Comparison of ENCODE assay signal across 8 cellular contexts in the genomic region with DNA sequence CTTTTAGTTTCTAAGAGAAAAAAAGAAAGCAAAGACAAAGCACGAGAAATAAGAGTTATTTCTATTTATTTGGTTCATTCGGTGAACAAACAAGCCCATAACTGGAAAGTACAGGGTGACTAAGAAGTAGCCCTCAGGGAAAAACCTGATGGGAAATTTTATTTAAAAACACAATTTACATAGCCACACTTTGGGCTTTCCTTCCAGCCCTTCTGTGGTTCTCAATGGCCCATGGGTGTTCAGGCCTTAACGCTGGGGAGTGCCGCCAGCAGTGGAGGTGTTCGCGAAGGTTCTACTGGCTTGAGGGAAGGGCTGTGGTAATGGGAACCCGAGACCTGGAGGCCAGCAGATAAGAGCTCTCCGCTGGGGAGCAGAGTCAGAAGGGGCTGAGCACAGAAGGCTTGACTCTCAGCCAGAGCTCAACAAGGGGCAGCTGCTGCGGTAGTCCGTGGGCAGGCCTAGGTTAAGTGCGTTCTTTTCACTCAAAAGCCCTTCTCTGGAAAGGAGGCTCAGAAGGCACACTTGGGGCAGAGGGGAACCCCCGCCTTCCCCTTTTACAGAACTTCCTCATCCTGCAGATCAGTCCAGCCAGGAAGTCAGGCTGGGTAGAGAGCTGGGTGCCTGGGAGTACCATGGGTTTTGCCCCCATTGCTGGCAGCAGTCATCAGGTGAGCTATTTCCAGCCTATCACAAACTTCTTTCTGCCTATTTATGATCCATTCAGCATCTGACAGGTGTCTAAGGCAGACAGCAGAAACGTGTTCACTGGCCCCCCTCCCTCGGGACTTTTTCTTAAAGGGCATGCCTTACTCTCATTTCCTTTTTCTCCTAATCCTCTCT. TPM values are rescaled to one million over a fixed set of nuclear protein-coding genes. Genes with fewer than 3 reads are reported as not detected.
DNase-seq lines count a peak whose midpoint lies in the region; ATAC-seq and TF ChIP-seq lines count a peak whose summit lies in the region.

No MANE protein-coding gene starts in this region.

- peaks cover 12% of the 10 kb centered on the region for H3K36me3 Mint-ChIP-seq in activated CD4-positive, alpha-beta memory T cell treated with anti-CD3 and anti-CD28 coated beads for 36 hours
- H3K36me3 Mint-ChIP-seq in activated CD4-positive, alpha-beta memory T cell treated with anti-CD3 and anti-CD28 coated beads, Interleukin-2, amount 10 ng/mL, durations not matched to agents 7 days and 5 days (ENCODE audit: low read depth), result peaks cover 3% of the 10 kb centered on the region
- peaks cover 9% of the 10 kb centered on the region for H3K36me3 Mint-ChIP-seq in activated naive CD8-positive, alpha-beta T cell
- peaks cover 11% of the 10 kb centered on the region for H3K36me3 Mint-ChIP-seq in glutamatergic neuron (ENCODE audit: unreplicated experiment)

- no peak for TF ChIP-seq CTCF in glutamatergic neuron (IDR thresholded peaks at IDR 0.05; ENCODE audit: partially characterized antibody, unreplicated experiment)

- CTCF ChIA-PET in activated CD4-positive, alpha-beta memory T cell treated with anti-CD3 and anti-CD28 coated beads for 36 hours (lab: Charles Lee), result interaction anchor here (0.7 to 2.6 kb wide), 6 partner anchors 9 to 200 kb away, joined by 3 to 10 read pairs (median 4); a partner anchor contains a TSS
- CTCF ChIA-PET in activated CD4-positive, alpha-beta memory T cell treated with anti-CD3 and anti-CD28 coated beads, Interleukin-2, amount 10 ng/mL, durations not matched to agents 7 days and 5 days (lab: Charles Lee), result interaction anchor here (1.0 kb wide), 1 partner anchor 34 kb away, joined by 3 read pairs; no protein-coding TSS in a partner anchor

- H3K27ac Mint-ChIP-seq in activated CD4-positive, alpha-beta memory T cell treated with anti-CD3 and anti-CD28 coated beads for 36 hours, result peak overlapping the region; percentile 74
- no peak overlapping the region for H3K27ac Mint-ChIP-seq in activated CD4-positive, alpha-beta memory T cell treated with anti-CD3 and anti-CD28 coated beads, Interleukin-2, amount 10 ng/mL, durations not matched to agents 7 days and 5 days
- H3K27ac Mint-ChIP-seq in activated naive CD8-positive, alpha-beta T cell, result peak overlapping the region; percentile 73
- no peak overlapping the region for H3K27ac Mint-ChIP-seq in glutamatergic neuron (ENCODE audit: unreplicated experiment)

- peak; percentile 65 for ATAC-seq in HG02678 (IDR thresholded peaks at IDR 0.05; ENCODE audit: unreplicated experiment)

- peaks cover 32% of the 10 kb centered on the region for H3K4me1 Mint-ChIP-seq in activated CD4-positive, alpha-beta memory T cell treated with anti-CD3 and anti-CD28 coated beads for 36 hours (ENCODE audit: low read depth)
- peaks cover 29% of the 10 kb centered on the region for H3K4me1 Mint-ChIP-seq in activated CD4-positive, alpha-beta memory T cell treated with anti-CD3 and anti-CD28 coated beads, Interleukin-2, amount 10 ng/mL, durations not matched to agents 7 days and 5 days
- peaks cover 33% of the 10 kb centered on the region for H3K4me1 Mint-ChIP-seq in activated naive CD8-positive, alpha-beta T cell (ENCODE audit: low read depth)
- H3K4me1 Mint-ChIP-seq in glutamatergic neuron (ENCODE audit: low read depth, unreplicated experiment), result no peaks in the 10 kb centered on the region

- H3K27me3 Mint-ChIP-seq in activated CD4-positive, alpha-beta memory T cell treated with anti-CD3 and anti-CD28 coated beads for 36 hours, result peaks cover 8% of the 10 kb centered on the region
- H3K27me3 Mint-ChIP-seq in activated CD4-positive, alpha-beta memory T cell treated with anti-CD3 and anti-CD28 coated beads, Interleukin-2, amount 10 ng/mL, durations not matched to agents 7 days and 5 days, result peaks cover 35% of the 10 kb centered on the region
- no peaks in the 10 kb centered on the region for H3K27me3 Mint-ChIP-seq in activated naive CD8-positive, alpha-beta T cell
- H3K27me3 Mint-ChIP-seq in glutamatergic neuron (ENCODE audit: unreplicated experiment), result no peaks in the 10 kb centered on the region

- peak; percentile 56 for DNase-seq in activated CD4-positive, alpha-beta memory T cell treated with anti-CD3 and anti-CD28 coated beads for 36 hours
- no peak for DNase-seq in activated CD4-positive, alpha-beta memory T cell treated with anti-CD3 and anti-CD28 coated beads, Interleukin-2, amount 10 ng/mL, durations not matched to agents 7 days and 5 days
- peak; percentile 27 for DNase-seq in NCI-H2107 (lab: John Stamatoyannopoulos, UW)
- DNase-seq in stimulated activated CD4-positive, alpha-beta T cell treated with anti-CD3 and anti-CD28 coated beads, Interleukin-4, amount 100 ng/mL, for 4 hours, result peak; percentile 11 to 22
- DNase-seq in glutamatergic neuron, result no peak
- no peak for DNase-seq in GOT3 (lab: John Stamatoyannopoulos, UW)

- H3K9me3 Mint-ChIP-seq in activated CD4-positive, alpha-beta memory T cell treated with anti-CD3 and anti-CD28 coated beads for 36 hours, result peaks cover 17% of the 10 kb centered on the region
- peaks cover 13% of the 10 kb centered on the region for H3K9me3 Mint-ChIP-seq in activated CD4-positive, alpha-beta memory T cell treated with anti-CD3 and anti-CD28 coated beads, Interleukin-2, amount 10 ng/mL, durations not matched to agents 7 days and 5 days
- H3K9me3 Mint-ChIP-seq in activated naive CD8-positive, alpha-beta T cell (ENCODE audit: low read depth), result peaks cover 4% of the 10 kb centered on the region
- no peaks in the 10 kb centered on the region for H3K9me3 Mint-ChIP-seq in glutamatergic neuron (ENCODE audit: unreplicated experiment)

- peak overlapping the region; percentile 40 for H3K4me3 Mint-ChIP-seq in activated CD4-positive, alpha-beta memory T cell treated with anti-CD3 and anti-CD28 coated beads for 36 hours
- H3K4me3 Mint-ChIP-seq in activated CD4-positive, alpha-beta memory T cell treated with anti-CD3 and anti-CD28 coated beads, Interleukin-2, amount 10 ng/mL, durations not matched to agents 7 days and 5 days, result no peak overlapping the region
- H3K4me3 Mint-ChIP-seq in activated naive CD8-positive, alpha-beta T cell, result peak overlapping the region; percentile 41
- no peak overlapping the region for H3K4me3 Mint-ChIP-seq in glutamatergic neuron (ENCODE audit: unreplicated experiment)

- intact Hi-C loops in activated CD4-positive, alpha-beta memory T cell treated with anti-CD3 and anti-CD28 coated beads for 36 hours (cut with micrococcal nuclease), result loop anchor here (1.0 to 2.0 kb wide), 2 partner anchors 10 to 20 kb away; no protein-coding TSS in a partner anchor

- POLR2A ChIA-PET in activated CD4-positive, alpha-beta memory T cell treated with anti-CD3 and anti-CD28 coated beads for 36 hours (lab: Charles Lee), result interaction anchor here (1.3 to 2.6 kb wide), 3 partner anchors 11 to 29 kb away, joined by 4 to 23 read pairs (median 5); a partner anchor contains a TSS
- POLR2A ChIA-PET in activated CD4-positive, alpha-beta memory T cell treated with anti-CD3 and anti-CD28 coated beads, Interleukin-2, amount 10 ng/mL, durations not matched to agents 7 days and 5 days (lab: Charles Lee), result no interaction called here

RNA-seq across cellular contexts. Expression of a gene that starts 8.8 kb away (rescaled TPM):
- total RNA-seq in activated CD4-positive, alpha-beta memory T cell treated with anti-CD3 and anti-CD28 coated beads for 36 hours, result 10 to 100 TPM; 21.8 to 23.0 TPM
- 1 to 10 TPM; 5.5 to 6.4 TPM for total RNA-seq in activated CD4-positive, alpha-beta memory T cell treated with anti-CD3 and anti-CD28 coated beads, Interleukin-2, amount 10 ng/mL, durations not matched to agents 7 days and 5 days
- 0.34 TPM for total RNA-seq in glutamatergic neuron (ENCODE audit: unreplicated experiment)

Comparison
In these comparisons a context has a peak if more than half of its experiments do, and no peak if none do; other contexts are left out.
1. DNase-seq: peak in activated CD4-positive, alpha-beta memory T cell treated with anti-CD3 and anti-CD28 coated beads for 36 hours (single experiment), NCI-H2107 (single experiment) and stimulated activated CD4-positive, alpha-beta T cell treated with anti-CD3 and anti-CD28 coated beads, Interleukin-4, amount 100 ng/mL, for 4 hours (2 of 2); none in activated CD4-positive, alpha-beta memory T cell treated with anti-CD3 and anti-CD28 coated beads, Interleukin-2, amount 10 ng/mL, durations not matched to agents 7 days and 5 days (single experiment), glutamatergic neuron (single experiment) and GOT3 (single experiment).
2. H3K27ac Mint-ChIP-seq: peak in activated CD4-positive, alpha-beta memory T cell treated with anti-CD3 and anti-CD28 coated beads for 36 hours (single experiment) and activated naive CD8-positive, alpha-beta T cell (single experiment); none in activated CD4-positive, alpha-beta memory T cell treated with anti-CD3 and anti-CD28 coated beads, Interleukin-2, amount 10 ng/mL, durations not matched to agents 7 days and 5 days (single experiment) and glutamatergic neuron (single experiment).
3. H3K4me3 Mint-ChIP-seq: peak in activated CD4-positive, alpha-beta memory T cell treated with anti-CD3 and anti-CD28 coated beads for 36 hours (single experiment) and activated naive CD8-positive, alpha-beta T cell (single experiment); none in activated CD4-positive, alpha-beta memory T cell treated with anti-CD3 and anti-CD28 coated beads, Interleukin-2, amount 10 ng/mL, durations not matched to agents 7 days and 5 days (single experiment) and glutamatergic neuron (single experiment).